In the genomic region with DNA sequence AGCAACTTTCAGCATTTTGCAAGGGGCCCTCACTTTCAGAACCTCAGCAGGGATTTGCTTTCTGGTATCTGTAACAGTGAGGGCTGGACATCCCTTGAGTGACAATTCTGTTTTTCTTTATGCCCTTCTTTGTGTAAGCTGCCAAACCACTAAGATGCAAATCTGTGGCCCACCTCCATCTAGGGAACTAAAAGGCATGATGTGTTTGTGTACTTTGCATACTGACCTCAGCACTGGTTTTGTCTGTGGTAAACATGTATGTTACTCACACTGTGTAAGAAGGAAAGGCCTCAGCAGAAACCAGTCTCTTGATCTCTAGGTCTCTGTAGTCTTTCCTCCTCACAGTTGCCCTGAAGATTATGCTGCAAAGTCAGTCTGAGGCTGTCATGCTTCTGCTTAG, we compare ENCODE assay signal across 11 cellular contexts.
A peak's percentile ranks its signal among the peaks of the same experiment; 100 is the strongest.
DNase-seq lines count a peak whose midpoint lies in the region; ATAC-seq, FAIRE-seq and TF ChIP-seq lines count a peak whose summit lies in the region.
"Had no signal": no experiment of that assay in that cellular context is flagged by ENCODE, and none has a peak within 500 bp of the region (broad histone marks: within the 10 kb centered on the region; RNA-seq: fewer than 3 reads in every experiment).

No MANE protein-coding gene starts in this region.

- ATAC-seq in GM18517 (IDR thresholded peaks at IDR 0.05; ENCODE audit: unreplicated experiment) (peak; percentile 100), GM21526 (IDR thresholded peaks at IDR 0.05; ENCODE audit: low FRiP score, unreplicated experiment) (peak; percentile 99), HG03135 (IDR thresholded peaks at IDR 0.05; ENCODE audit: unreplicated experiment) (peak; percentile 99)

- no peak for TF ChIP-seq CTCF in D721Med (IDR thresholded peaks at IDR 0.05; ENCODE audit: insufficient read depth, missing control alignments)

- no peak for FAIRE-seq in D721Med (lab: Jason Lieb, UNC)
- FAIRE-seq: islet of Langerhans had no signal

- DNase-seq in ecto neural progenitor cell (ENCODE audit: low spot score) (peak; percentile 7), 8988T (no peak), D721Med (ENCODE audit: insufficient read length, low spot score) (no peak), mucosa of gallbladder (ENCODE audit: low spot score) (no peak), NCI-H187 treated with DMSO at 0.1 percent for 48 hours (lab: John Stamatoyannopoulos, UW) (no peak)
- DNase-seq: COR-L47, SW 1271 had no signal
